8 cellular contexts compared by ENCODE assay signal in genomic region chr16:67277294-67277998, GRCh38. TPM values are rescaled to one million over a fixed set of nuclear protein-coding genes. Genes with fewer than 3 reads are reported as not detected.
DNase-seq lines count a peak whose midpoint lies in the region; ATAC-seq and FAIRE-seq lines count a peak whose summit lies in the region.

No MANE protein-coding gene starts in this region.

- DNase-seq in GM04504 (ENCODE audit: low read depth): peak; percentile 98
- peak; percentile 78 for DNase-seq in RPMI8226
- DNase-seq in epithelial cell of prostate (ENCODE audit: low read depth, low spot score): peak; percentile 88
- peak; percentile 67 for DNase-seq in pulmonary artery endothelial cell (ENCODE audit: low read depth, low spot score)
- no peak for DNase-seq in cerebellar cortex (ENCODE audit: low spot score)
- DNase-seq in effector memory CD4-positive, alpha-beta T cell: no peak
- no peak for DNase-seq in GM19239 (ENCODE audit: insufficient read length, low spot score)

- no peaks in the 10 kb centered on the region for H3K9me3 ChIP-seq in effector memory CD4-positive, alpha-beta T cell (ENCODE audit: control insufficient read depth, low read length)

- ATAC-seq in HG02884 (IDR thresholded peaks at IDR 0.05; ENCODE audit: unreplicated experiment): no peak

- H3K36me3 ChIP-seq in effector memory CD4-positive, alpha-beta T cell (ENCODE audit: control insufficient read depth, insufficient read depth, low read length): peaks cover 3% of the 10 kb centered on the region

- H3K4me3 ChIP-seq in effector memory CD4-positive, alpha-beta T cell (ENCODE audit: insufficient read depth, low read depth, low read length, poor library complexity, severe bottlenecking): no peak overlapping the region

- no peaks in the 10 kb centered on the region for H3K27me3 ChIP-seq in effector memory CD4-positive, alpha-beta T cell (replicated peaks; ENCODE audit: control insufficient read depth, insufficient read depth, low read length, poor library complexity, severe bottlenecking)

- peak overlapping the region; percentile 87 for H3K27ac ChIP-seq in epithelial cell of prostate
- H3K27ac ChIP-seq in effector memory CD4-positive, alpha-beta T cell (ENCODE audit: insufficient read depth, low read length, poor library complexity, severe bottlenecking): no peak overlapping the region

- peaks cover 10% of the 10 kb centered on the region for H3K4me1 ChIP-seq in effector memory CD4-positive, alpha-beta T cell (ENCODE audit: control insufficient read depth, insufficient read depth, low read length, poor library complexity, severe bottlenecking)

- no peak for FAIRE-seq in GM19239 (lab: Jason Lieb, UNC)

RNA-seq across cellular contexts. Expression of gene PLEKHG4, which starts 1.9 kb away (rescaled TPM):
- total RNA-seq in pulmonary artery endothelial cell: 33.2 and 51.5 TPM in 2 replicates

RNA-seq across cellular contexts. Expression of gene SLC9A5, which starts 28.7 kb away (rescaled TPM):
- 0.99 and 1.3 TPM in 2 replicates for total RNA-seq in pulmonary artery endothelial cell

RNA-seq across cellular contexts. Expression of gene FHOD1, which starts 30.2 kb away (rescaled TPM):
- 22.1 and 27.0 TPM in 2 replicates for total RNA-seq in pulmonary artery endothelial cell

RNA-seq across cellular contexts. Expression of gene KCTD19, which starts 49.1 kb away (rescaled TPM):
- total RNA-seq in pulmonary artery endothelial cell: 0.28 and 0.33 TPM in 2 replicates

RNA-seq across cellular contexts. Expression of gene LRRC36, which starts 49.2 kb away (rescaled TPM):
- 0.32 and 0.92 TPM in 2 replicates for total RNA-seq in pulmonary artery endothelial cell

Comparison
In these comparisons a context has a peak if more than half of its experiments do, and no peak if none do; other contexts are left out.
1. DNase-seq: peak in GM04504 (single experiment), RPMI8226 (single experiment), epithelial cell of prostate (single experiment) and pulmonary artery endothelial cell (single experiment); none in cerebellar cortex (single experiment), effector memory CD4-positive, alpha-beta T cell (0 of 3) and GM19239 (single experiment).